In genomic region chr12:71938728-71939385, GRCh38 we compare ENCODE assay signal across 8 cellular contexts. TPM values are rescaled to one million over a fixed set of nuclear protein-coding genes. Genes with fewer than 3 reads are reported as not detected.
A peak's percentile ranks its signal among the peaks of the same experiment; 100 is the strongest.
DNase-seq lines count a peak whose midpoint lies in the region; ATAC-seq and TF ChIP-seq lines count a peak whose summit lies in the region.

TSS of gene TPH2 (plus strand) at chr12:71938845. CDS start at chr12:71938987, 142 bp downstream.

- H3K27ac ChIP-seq in PC-3 (ENCODE audit: low read length) = no peak within 1 kb of the TSS

- no peaks in the 10 kb centered on the region for H3K9me3 Mint-ChIP-seq in activated naive CD4-positive, alpha-beta T cell treated with anti-CD3 and anti-CD28 coated beads, Interleukin-2, amount 50 U/mL, for 72 hours

- H3K9ac ChIP-seq in PC-3 (ENCODE audit: low read length) = no peak within 1 kb of the TSS

- no peaks in the 10 kb centered on the region for H3K36me3 ChIP-seq in PC-3 (ENCODE audit: low read depth, low read length)

- no peaks in the 10 kb centered on the region for H3K9me2 ChIP-seq in PC-3 (replicated peaks; ENCODE audit: low read length)

- no peak within 1 kb of the TSS for H2AFZ ChIP-seq in PC-3 (ENCODE audit: low read length)

- H3K79me2 ChIP-seq in PC-3 (ENCODE audit: low read length) = no peaks in the 10 kb centered on the region

- peak; percentile 52 for TF ChIP-seq CTCF in AG09319 (IDR thresholded peaks at IDR 0.05; ENCODE audit: low read depth, low read length)
- TF ChIP-seq CTCF in PC-3 (conservative IDR thresholded peaks at IDR 0.05; ENCODE audit: low read depth, low read length) = peak; percentile 79

- ATAC-seq in GM18907 (IDR thresholded peaks at IDR 0.05; ENCODE audit: unreplicated experiment) = peak; percentile 79
- ATAC-seq in HG03521 (IDR thresholded peaks at IDR 0.05; ENCODE audit: unreplicated experiment) = peak; percentile 69
- ATAC-seq in PC-3 = peak; percentile 65
- ATAC-seq in activated naive CD4-positive, alpha-beta T cell treated with anti-CD3 and anti-CD28 coated beads, Interleukin-2, amount 50 U/mL, for 72 hours = peak; percentile 33 to 66
- ATAC-seq in HG02588 (IDR thresholded peaks at IDR 0.05; ENCODE audit: unreplicated experiment) = no peak

- no peak within 1 kb of the TSS for H3K27ac Mint-ChIP-seq in activated naive CD4-positive, alpha-beta T cell treated with anti-CD3 and anti-CD28 coated beads, Interleukin-2, amount 50 U/mL, for 72 hours

- H3K36me3 Mint-ChIP-seq in activated naive CD4-positive, alpha-beta T cell treated with anti-CD3 and anti-CD28 coated beads, Interleukin-2, amount 50 U/mL, for 72 hours = no peaks in the 10 kb centered on the region

- H3K4me3 ChIP-seq in PC-3 (ENCODE audit: low read length) = no peak within 1 kb of the TSS

- no peaks in the 10 kb centered on the region for H3K9me3 ChIP-seq in PC-3 (ENCODE audit: low read length)

- intact Hi-C loops in PC-3 (cut with micrococcal nuclease) = no loop called here

- H3K4me2 ChIP-seq in PC-3 (ENCODE audit: low read length) = no peak within 1 kb of the TSS

- DNase-seq in AG09319 (ENCODE audit: extremely low read depth, low read depth) (no peak), PC-3 (peak; percentile 78), hippocampal formation (lab: John Stamatoyannopoulos, UW) (peak; percentile 7 to 9)
- peak in 1 of 2 donors; percentile 67 for DNase-seq in activated naive CD4-positive, alpha-beta T cell treated with anti-CD3 and anti-CD28 coated beads, Interleukin-2, amount 50 U/mL, for 72 hours (ENCODE audit: low spot score in 2 of 2)
- DNase-seq in stimulated activated CD4-positive, alpha-beta T cell treated with anti-CD3 and anti-CD28 coated beads, Interleukin-12 subunit alpha, Interleukin-12 subunit beta, amount 100 ng/mL, for 24 hours (ENCODE audit: low read depth in 2 of 2) = peak; percentile 7 to 33

- POLR2A ChIA-PET in PC-3 (lab: Charles Lee; ENCODE audit: unreplicated experiment) = no interaction called here

- H3K4me1 ChIP-seq in PC-3 (ENCODE audit: insufficient read depth, low read length) = peaks cover 8% of the 10 kb centered on the region; the same call in 1 of the 2 replicates

- BruUV-seq in PC-3 (replicated peaks; lab: Mats Ljungman, UMichigan) = no TSS peak

- H3K27me3 ChIP-seq in PC-3 (ENCODE audit: low read length) = peaks cover 19% of the 10 kb centered on the region; the same call in 1 of the 2 replicates

- H4K20me1 ChIP-seq in PC-3 (ENCODE audit: low read length) = no peaks in the 10 kb centered on the region

- CTCF ChIA-PET in PC-3 (lab: Charles Lee) = no interaction called here

- H3F3A ChIP-seq in PC-3 (ENCODE audit: low read length, unreplicated experiment) = no peaks in the 10 kb centered on the region

RNA-seq across cellular contexts. Expression of gene TPH2, which starts in this region (rescaled TPM):
- total RNA-seq in PC-3 (2014; rRNA removed) = not detected in 2 replicates
- total RNA-seq in activated naive CD4-positive, alpha-beta T cell treated with anti-CD3 and anti-CD28 coated beads, Interleukin-2, amount 50 U/mL, for 72 hours = not detected

Comparison
In these comparisons a context has a peak if more than half of its experiments do, and no peak if none do; other contexts are left out.
1. Peak in DNase-seq and ATAC-seq in PC-3; RNA of the gene not detected or under 1 TPM.
2. Peak in ATAC-seq in activated naive CD4-positive, alpha-beta T cell treated with anti-CD3 and anti-CD28 coated beads, Interleukin-2, amount 50 U/mL, for 72 hours; RNA of the gene not detected or under 1 TPM.